Comparison of ENCODE assay signal across 18 cellular contexts in the genomic region with DNA sequence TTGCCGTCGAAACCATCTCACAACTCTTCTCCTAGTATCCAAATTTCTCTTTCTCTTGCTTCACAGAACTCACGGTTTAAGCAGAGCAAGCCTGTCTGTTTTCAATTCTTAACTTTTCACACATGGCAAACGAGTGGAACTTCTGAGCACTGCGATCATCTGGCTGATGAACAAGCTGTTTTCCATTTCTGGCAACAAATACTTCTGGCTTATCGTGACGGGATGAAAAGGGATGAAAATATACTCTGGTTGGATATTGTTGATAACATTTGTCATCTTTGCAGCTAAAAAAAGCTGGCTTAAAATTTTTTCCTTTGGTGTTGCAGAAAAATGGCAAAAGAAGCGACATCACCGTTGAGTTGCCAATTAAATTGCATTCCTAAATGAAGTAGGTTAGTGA.
DNase-seq lines count a peak whose midpoint lies in the region; ATAC-seq and TF ChIP-seq lines count a peak whose summit lies in the region.
"Had no signal": no experiment of that assay in that cellular context is flagged by ENCODE, and none has a peak within 500 bp of the region (broad histone marks: within the 10 kb centered on the region; RNA-seq: fewer than 3 reads in every experiment).

No MANE protein-coding gene starts in this region.

- no peak overlapping the region for H3K4me3 ChIP-seq in AG10803 (ENCODE audit: low read length)
- H3K4me3 ChIP-seq in neutrophil (ENCODE audit: low read depth in 1 of 2, low read length in 1 of 2), result no peak overlapping the region
- H3K4me3 ChIP-seq: esophagus squamous epithelium, mucosa of descending colon, transverse colon had no signal

- peaks cover 92% of the 10 kb centered on the region for H3K4me1 Mint-ChIP-seq in CD14-positive monocyte
- peaks cover 75% of the 10 kb centered on the region for H3K4me1 Mint-ChIP-seq in activated naive CD8-positive, alpha-beta T cell (ENCODE audit: low read depth)

- H3K27me3 Mint-ChIP-seq in CD14-positive monocyte (ENCODE audit: low read depth in 3 of 3), result no peaks in the 10 kb centered on the region
- no peaks in the 10 kb centered on the region for H3K27me3 Mint-ChIP-seq in activated naive CD8-positive, alpha-beta T cell
- H3K27me3 Mint-ChIP-seq: effector memory CD8-positive, alpha-beta T cell had no signal

- TF ChIP-seq CTCF in AG10803 (conservative IDR thresholded peaks at IDR 0.05; ENCODE audit: low read length) (no peak), CD14-positive monocyte (IDR thresholded peaks at IDR 0.05) (no peak), neutrophil (IDR thresholded peaks at IDR 0.05) (no peak)

- H3K4me3 Mint-ChIP-seq in CD14-positive monocyte, result no peak overlapping the region
- peak overlapping the region; percentile 10 for H3K4me3 Mint-ChIP-seq in activated naive CD8-positive, alpha-beta T cell
- H3K4me3 Mint-ChIP-seq: effector memory CD8-positive, alpha-beta T cell had no signal

- peak; percentile 76 for DNase-seq in AG10803 (ENCODE audit: low read depth)
- DNase-seq in CD14-positive monocyte (ENCODE audit: low spot score), result no peak
- DNase-seq in NCI-H187 treated with DMSO at 0.1 percent for 48 hours (lab: John Stamatoyannopoulos, UW), result no peak
- no peak for DNase-seq in CD1c-positive myeloid dendritic cell (ENCODE audit: extremely low spot score)
- DNase-seq: activated gamma-delta T cell; effector memory CD8-positive, alpha-beta T cell; esophagus squamous epithelium; GDM1; glutamatergic neuron; left colon; mucosa of descending colon; NCI-H524 treated with DMSO at 0.1 percent for 48 hours; SHP77 treated with DMSO at 0.1 percent for 48 hours; T-helper 1 cell; transverse colon had no signal

- H3K36me3 Mint-ChIP-seq in CD14-positive monocyte, result peaks cover 27 to 31% of the 10 kb centered on the region in 2 donors
- peaks cover 2% of the 10 kb centered on the region for H3K36me3 Mint-ChIP-seq in activated naive CD8-positive, alpha-beta T cell

- no peaks in the 10 kb centered on the region for H3K36me3 ChIP-seq in neutrophil
- H3K36me3 ChIP-seq: esophagus squamous epithelium, transverse colon had no signal

- H3K9me3 Mint-ChIP-seq in CD14-positive monocyte, result peaks cover 0 to 9% (median 0%) of the 10 kb centered on the region in 7 donors
- no peaks in the 10 kb centered on the region for H3K9me3 Mint-ChIP-seq in activated naive CD8-positive, alpha-beta T cell (ENCODE audit: low read depth)
- H3K9me3 Mint-ChIP-seq: effector memory CD8-positive, alpha-beta T cell had no signal

- H3K9me3 ChIP-seq in neutrophil, result no peaks in the 10 kb centered on the region
- H3K9me3 ChIP-seq: esophagus squamous epithelium, mucosa of descending colon, transverse colon had no signal

- H3K4me1 ChIP-seq in neutrophil (ENCODE audit: control insufficient read depth in 1 of 2, insufficient read depth in 1 of 2, low read depth in 1 of 2, low read length in 1 of 2), result peaks cover 54 to 66% of the 10 kb centered on the region in 2 experiments

- H3K27ac ChIP-seq in neutrophil, result peak overlapping the region; percentile 97
- H3K27ac ChIP-seq: transverse colon had no signal

- ATAC-seq in HG02938 (IDR thresholded peaks at IDR 0.05; ENCODE audit: unreplicated experiment), result no peak
- ATAC-seq: effector memory CD8-positive, alpha-beta T cell; left colon; mucosa of descending colon had no signal

- peak overlapping the region in 6 of 7 donors; percentile 96 to 100 (median 100) for H3K27ac Mint-ChIP-seq in CD14-positive monocyte
- H3K27ac Mint-ChIP-seq in activated naive CD8-positive, alpha-beta T cell, result peak overlapping the region; percentile 97

- intact Hi-C loops in CD14-positive monocyte (cut with micrococcal nuclease), result loop anchor here (5.0 to 10.0 kb wide), 3 partner anchors 63 to 517 kb away; partner anchors contain the start of gene JARID2 (in 1 of the 2)

- H3K27me3 ChIP-seq in neutrophil, result no peaks in the 10 kb centered on the region
- H3K27me3 ChIP-seq: esophagus squamous epithelium, transverse colon had no signal
